Comparison of ENCODE assay signal across 20 cellular contexts in the genomic region with DNA sequence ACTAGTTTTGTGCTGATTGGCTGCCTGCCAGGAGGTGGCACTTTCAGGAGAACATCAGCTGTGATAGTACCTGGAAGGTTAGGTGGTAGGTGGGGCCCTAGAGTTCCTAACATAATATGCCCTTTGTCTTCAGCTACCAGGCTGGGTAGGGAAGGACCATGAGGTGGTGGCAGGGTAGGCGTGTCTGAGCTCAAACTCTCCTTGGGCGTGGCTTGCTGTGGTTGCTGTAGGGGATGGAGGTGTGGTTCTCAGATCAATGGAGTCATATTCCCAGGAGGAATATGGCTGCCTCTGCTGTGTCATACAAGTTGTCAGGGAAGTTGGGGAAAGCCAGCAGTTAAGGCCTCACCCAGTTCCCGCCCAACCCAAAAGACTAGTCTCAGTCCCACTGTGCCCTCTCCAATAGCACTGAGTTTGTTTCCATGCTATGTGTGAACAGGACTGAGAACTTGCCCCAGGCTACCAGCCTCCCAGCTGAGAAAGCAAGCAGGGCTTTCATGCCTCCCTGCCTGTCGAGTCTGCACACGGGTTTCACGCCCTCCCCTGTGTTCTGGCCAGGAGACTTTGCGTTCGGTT.
DNase-seq lines count a peak whose midpoint lies in the region; ATAC-seq and TF ChIP-seq lines count a peak whose summit lies in the region.
"Had no signal": no experiment of that assay in that cellular context is flagged by ENCODE, and none has a peak within 500 bp of the region (broad histone marks: within the 10 kb centered on the region; RNA-seq: fewer than 3 reads in every experiment).

No MANE protein-coding gene starts in this region.

- TF ChIP-seq CTCF in colonic mucosa (IDR thresholded peaks at IDR 0.05) = no peak

- H3K9ac ChIP-seq in GM23248 = no peak overlapping the region
- no peak overlapping the region for H3K9ac ChIP-seq in colonic mucosa (ENCODE audit: low read depth in 2 of 2, low read length in 2 of 2)
- H3K9ac ChIP-seq in trophoblast cell (ENCODE audit: low read length) = no peak overlapping the region
- H3K9ac ChIP-seq: neural progenitor cell had no signal

- intact Hi-C loops in colonic mucosa (cut with DNase I) = no loop called here

- no peak overlapping the region for H3K27ac ChIP-seq in GM23248
- no peak overlapping the region for H3K27ac ChIP-seq in colonic mucosa
- H3K27ac ChIP-seq in trophoblast cell (ENCODE audit: low read depth, low read length) = no peak overlapping the region
- H3K27ac ChIP-seq: esophagus muscularis mucosa, left lung, neural progenitor cell, psoas muscle, thoracic aorta had no signal

- no peak overlapping the region for H4K91ac ChIP-seq in trophoblast cell (ENCODE audit: low read depth, low read length)

- H3K4me1 ChIP-seq in GM23248 (ENCODE audit: insufficient read depth) (no peaks in the 10 kb centered on the region), colonic mucosa (no peaks in the 10 kb centered on the region), trophoblast cell (ENCODE audit: control insufficient read depth in 1 of 2, insufficient read depth in 2 of 2, low read length in 2 of 2) (no peaks in the 10 kb centered on the region)
- H3K4me1 ChIP-seq: esophagus muscularis mucosa, left lung, neural progenitor cell, psoas muscle had no signal

- no peak overlapping the region for H2AFZ ChIP-seq in GM23248
- H2AFZ ChIP-seq in trophoblast cell (ENCODE audit: insufficient read depth, low read length, poor library complexity) = no peak overlapping the region
- H2AFZ ChIP-seq: neural progenitor cell had no signal

- H3K4me2 ChIP-seq in GM23248 (ENCODE audit: unreplicated experiment) (no peak overlapping the region), trophoblast cell (ENCODE audit: low read length) (no peak overlapping the region)
- H3K4me2 ChIP-seq: neural progenitor cell had no signal

- no peak overlapping the region for H3K23ac ChIP-seq in trophoblast cell (ENCODE audit: low read length)

- no peak overlapping the region for H4K8ac ChIP-seq in trophoblast cell (ENCODE audit: low read depth, low read length)

- no peak overlapping the region for H3K4me3 ChIP-seq in GM23248
- H3K4me3 ChIP-seq in colonic mucosa = no peak overlapping the region
- H3K4me3 ChIP-seq in trophoblast cell (ENCODE audit: low read depth, low read length) = no peak overlapping the region
- H3K4me3 ChIP-seq: esophagus muscularis mucosa, left lung, neural progenitor cell, psoas muscle, thoracic aorta had no signal

- no peak overlapping the region for H2BK12ac ChIP-seq in trophoblast cell (ENCODE audit: low read length)

- H3K4ac ChIP-seq in trophoblast cell (ENCODE audit: low read depth, low read length) = no peak overlapping the region

- no peak overlapping the region for H2BK5ac ChIP-seq in trophoblast cell (ENCODE audit: low read depth, low read length, poor library complexity)

- H3K36me3 ChIP-seq in GM23248 (ENCODE audit: low read depth) (no peaks in the 10 kb centered on the region), colonic mucosa (no peaks in the 10 kb centered on the region), trophoblast cell (ENCODE audit: control insufficient read depth in 1 of 2, insufficient read depth in 2 of 2, low read length in 2 of 2) (no peaks in the 10 kb centered on the region)
- H3K36me3 ChIP-seq: esophagus muscularis mucosa, left lung, neural progenitor cell, thoracic aorta had no signal

- H3F3A ChIP-seq in GM23248 (ENCODE audit: insufficient read depth) = no peaks in the 10 kb centered on the region

- no peak overlapping the region for H2AK5ac ChIP-seq in trophoblast cell (ENCODE audit: low read length)

- in situ Hi-C loops in GM23248 (cut with MboI) = no loop called here

- H3K27me3 ChIP-seq in GM23248 (replicated peaks; ENCODE audit: insufficient read depth) (no peaks in the 10 kb centered on the region), colonic mucosa (no peaks in the 10 kb centered on the region), trophoblast cell (ENCODE audit: insufficient read depth, low read length) (no peaks in the 10 kb centered on the region)
- H3K27me3 ChIP-seq: esophagus muscularis mucosa, left lung, neural progenitor cell had no signal

- no peak overlapping the region for H3K18ac ChIP-seq in trophoblast cell (ENCODE audit: low read length)

- no peaks in the 10 kb centered on the region for H4K20me1 ChIP-seq in GM23248 (ENCODE audit: insufficient read depth)

- no peaks in the 10 kb centered on the region for H3K9me2 ChIP-seq in GM23248 (ENCODE audit: insufficient read depth)

- H3K9me3 ChIP-seq in GM23248 (ENCODE audit: low read depth) = no peaks in the 10 kb centered on the region
- H3K9me3 ChIP-seq in colonic mucosa = no peaks in the 10 kb centered on the region
- H3K9me3 ChIP-seq in trophoblast cell (ENCODE audit: insufficient read depth, low read depth, low read length) = peaks cover 3% of the 10 kb centered on the region

- no peak overlapping the region for H3K14ac ChIP-seq in trophoblast cell (ENCODE audit: low read length)

- H2BK120ac ChIP-seq in trophoblast cell (ENCODE audit: insufficient read depth, low read length, poor library complexity) = no peak overlapping the region

- no peak overlapping the region for H4K12ac ChIP-seq in trophoblast cell (ENCODE audit: low read depth, low read length)

- H3K79me2 ChIP-seq in GM23248 (ENCODE audit: insufficient read depth) = no peaks in the 10 kb centered on the region
- no peaks in the 10 kb centered on the region for H3K79me2 ChIP-seq in trophoblast cell (ENCODE audit: control insufficient read depth, insufficient read depth, low read length, poor library complexity)

- H3K79me1 ChIP-seq in trophoblast cell (ENCODE audit: low read length) = no peaks in the 10 kb centered on the region

- DNase-seq in GM23248 = peak; percentile 3
- DNase-seq in NCI-H345 (lab: John Stamatoyannopoulos, UW) = peak; percentile 62
- DNase-seq in colonic mucosa = peak; percentile 57
- DNase-seq in trophoblast cell = peak; percentile 75 to 81
- DNase-seq in putamen (ENCODE audit: low spot score) = no peak
- DNase-seq: activated effector memory CD4-positive, alpha-beta T cell treated with anti-CD3 and anti-CD28 coated beads, Interleukin-2, amount 50 U/mL, for 16 hours; CD8-positive, alpha-beta memory T cell; DMS79 treated with DMSO at 0.1 percent for 48 hours; left lung; midbrain; NCI-H1436; psoas muscle; SIG-M5; stimulated activated CD4-positive, alpha-beta T cell treated with anti-CD3 and anti-CD28 coated beads, Interleukin-12 subunit alpha, Interleukin-12 subunit beta, amount 100 ng/mL, for 4 hours had no signal

- 68% methylated on average over 7 to 8 of the region's 8 CpGs for WGBS in GM23248 (ENCODE audit: low coverage in 1 of 2, low lambda C conversion rate in 2 of 2, missing lambda C conversion rate in 2 of 2), 2 experiments
- no CpG with 5 or more reads among the region's 8 CpGs for WGBS in trophoblast cell (ENCODE audit: extremely low coverage, insufficient coverage, insufficient read length)

- ATAC-seq in HG02981 (IDR thresholded peaks at IDR 0.05; ENCODE audit: unreplicated experiment) (no peak), GM18909 (IDR thresholded peaks at IDR 0.05; ENCODE audit: poor library complexity, unreplicated experiment) (no peak), GM21390 (IDR thresholded peaks at IDR 0.05; ENCODE audit: unreplicated experiment) (no peak)
- ATAC-seq: left lung, psoas muscle had no signal
